20 cellular contexts compared by ENCODE assay signal in genomic region chr1:155392898-155393411, GRCh38.
DNase-seq lines count a peak whose midpoint lies in the region; ATAC-seq, FAIRE-seq and TF ChIP-seq lines count a peak whose summit lies in the region.
"Had no signal": no experiment of that assay in that cellular context is flagged by ENCODE, and none has a peak within 500 bp of the region (broad histone marks: within the 10 kb centered on the region; RNA-seq: fewer than 3 reads in every experiment).

No MANE protein-coding gene starts in this region.

- BruUV-seq in GM12878 (replicated peaks; lab: Mats Ljungman, UMichigan): no TSS peak

- 97% methylated on average over 5 of the region's 5 CpGs for whole genome bisulfite sequencing in GM12878 (ENCODE audit: insufficient coverage, insufficient replicate concordance, low lambda C conversion rate, missing lambda C conversion rate)

- H3K9me3 Mint-ChIP-seq in activated CD8-positive, alpha-beta T cell treated with anti-CD3 and anti-CD28 coated beads, Interleukin-2, amount 10 ng/mL, durations not matched to agents 7 days and 5 days (ENCODE audit: insufficient read depth): no peaks in the 10 kb centered on the region
- H3K9me3 Mint-ChIP-seq in CD14-positive monocyte: peaks cover 0 to 6% (median 1%) of the 10 kb centered on the region in 7 donors
- H3K9me3 Mint-ChIP-seq: activated naive CD4-positive, alpha-beta T cell treated with anti-CD3 and anti-CD28 coated beads for 36 hours had no signal

- SMC1A ChIA-PET in GM12878 (lab: Charles Lee; ENCODE audit: uncharacterized antibody, unreplicated experiment): no interaction called here

- no peak for ATAC-seq in GM12878
- peak; percentile 61 for ATAC-seq in Right ventricle myocardium superior (ENCODE audit: poor library complexity)
- no peak for ATAC-seq in activated CD8-positive, alpha-beta T cell treated with anti-CD3 and anti-CD28 coated beads, Interleukin-2, amount 10 ng/mL, durations not matched to agents 7 days and 5 days
- no peak for ATAC-seq in GM21723 (IDR thresholded peaks at IDR 0.05; ENCODE audit: unreplicated experiment)
- no peak for ATAC-seq in GM18909 (IDR thresholded peaks at IDR 0.05; ENCODE audit: poor library complexity, unreplicated experiment)
- ATAC-seq: foreskin keratinocyte had no signal

- H3K79me2 ChIP-seq in GM12878 (ENCODE audit: control insufficient read depth, insufficient read depth, low read length): no peaks in the 10 kb centered on the region

- RAD21 ChIA-PET in GM12878 (lab: Charles Lee; ENCODE audit: unreplicated experiment): no interaction called here

- no peak overlapping the region for H2AFZ ChIP-seq in GM12878 (ENCODE audit: control insufficient read depth, low read depth, low read length)

- peaks cover 0 to 15% of the 10 kb centered on the region in 2 experiments; a peak in 3 of 4 replicates for H3K36me3 ChIP-seq in GM12878 (ENCODE audit: control insufficient read depth in 2 of 2, insufficient read depth in 2 of 2, low read length in 1 of 2)

- no peak overlapping the region for H3K27ac ChIP-seq in GM12878 (ENCODE audit: control insufficient read depth, insufficient read depth)
- H3K27ac ChIP-seq: coronary artery, foreskin keratinocyte, transverse colon had no signal

- TF ChIP-seq POLR2A in GM12878 (IDR thresholded peaks at IDR 0.05; ENCODE audit: low read depth, low read length): no peak

- FAIRE-seq in GM12878 (lab: Jason Lieb, UNC): peak; percentile 54
- FAIRE-seq: TTC549 had no signal

- no peaks in the 10 kb centered on the region for H3K4me1 Mint-ChIP-seq in activated CD8-positive, alpha-beta T cell treated with anti-CD3 and anti-CD28 coated beads, Interleukin-2, amount 10 ng/mL, durations not matched to agents 7 days and 5 days (ENCODE audit: low read depth)
- H3K4me1 Mint-ChIP-seq in CD14-positive monocyte: no peaks in the 10 kb centered on the region
- H3K4me1 Mint-ChIP-seq: nephron had no signal

- intact Hi-C loops in GM12878 (cut with micrococcal nuclease; ENCODE audit: unreplicated experiment) (no loop called here), Right ventricle myocardium superior (cut with DNase I) (no loop called here), CD14-positive monocyte (cut with micrococcal nuclease) (no loop called here)

- H3K27ac Mint-ChIP-seq in activated CD8-positive, alpha-beta T cell treated with anti-CD3 and anti-CD28 coated beads, Interleukin-2, amount 10 ng/mL, durations not matched to agents 7 days and 5 days: no peak overlapping the region
- no peak overlapping the region for H3K27ac Mint-ChIP-seq in CD14-positive monocyte
- H3K27ac Mint-ChIP-seq: activated naive CD4-positive, alpha-beta T cell treated with anti-CD3 and anti-CD28 coated beads for 36 hours had no signal

- POLR2A ChIA-PET in GM12878 (lab: Charles Lee): no interaction called here
- POLR2A ChIA-PET in activated CD8-positive, alpha-beta T cell treated with anti-CD3 and anti-CD28 coated beads, Interleukin-2, amount 10 ng/mL, durations not matched to agents 7 days and 5 days (lab: Charles Lee): interaction anchor here (0.6 kb wide), 1 partner anchor 8 kb away, joined by 3 read pairs; no protein-coding TSS in a partner anchor

- TF ChIP-seq CTCF in GM12878 (IDR thresholded peaks at IDR 0.05 in 2 of 3, conservative IDR thresholded peaks at IDR 0.05 in 1 of 3; ENCODE audit: control insufficient read depth in 2 of 3, extremely low read depth in 1 of 3, insufficient read depth in 1 of 3, low read depth in 3 of 3, low read length in 3 of 3) (no peak), CD14-positive monocyte (IDR thresholded peaks at IDR 0.05) (no peak)

- CTCF ChIA-PET in GM12878 (lab: Yijun Ruan, JAX): interaction anchor here (0.6 kb wide), 1 partner anchor 127 kb away, joined by 3 read pairs; no protein-coding TSS in a partner anchor
- CTCF ChIA-PET in activated CD8-positive, alpha-beta T cell treated with anti-CD3 and anti-CD28 coated beads, Interleukin-2, amount 10 ng/mL, durations not matched to agents 7 days and 5 days (lab: Charles Lee): interaction anchor here (1.6 kb wide), 1 partner anchor 674 kb away, joined by 3 read pairs; no protein-coding TSS in a partner anchor

- H3K9ac ChIP-seq in GM12878 (ENCODE audit: control insufficient read depth, insufficient read depth, low read length): no peak overlapping the region

- H3K36me3 Mint-ChIP-seq in activated CD8-positive, alpha-beta T cell treated with anti-CD3 and anti-CD28 coated beads, Interleukin-2, amount 10 ng/mL, durations not matched to agents 7 days and 5 days (ENCODE audit: low read depth): peaks cover 36% of the 10 kb centered on the region
- peaks cover 58 to 80% of the 10 kb centered on the region in 2 donors for H3K36me3 Mint-ChIP-seq in CD14-positive monocyte

- no peaks in the 10 kb centered on the region for H3K27me3 Mint-ChIP-seq in activated CD8-positive, alpha-beta T cell treated with anti-CD3 and anti-CD28 coated beads, Interleukin-2, amount 10 ng/mL, durations not matched to agents 7 days and 5 days (ENCODE audit: low read depth)
- H3K27me3 Mint-ChIP-seq in CD14-positive monocyte (ENCODE audit: low read depth in 3 of 3): peaks cover 0 to 2% (median 0%) of the 10 kb centered on the region in 3 donors

- no peaks in the 10 kb centered on the region for H4K20me1 ChIP-seq in GM12878 (ENCODE audit: control insufficient read depth, insufficient read depth)

- no peak for TF ChIP-seq RAD21 in GM12878 (IDR thresholded peaks at IDR 0.05; ENCODE audit: insufficient read depth, low read depth, low read length)

- H3K4me3 Mint-ChIP-seq in activated CD8-positive, alpha-beta T cell treated with anti-CD3 and anti-CD28 coated beads, Interleukin-2, amount 10 ng/mL, durations not matched to agents 7 days and 5 days: no peak overlapping the region
- no peak overlapping the region for H3K4me3 Mint-ChIP-seq in CD14-positive monocyte
- H3K4me3 Mint-ChIP-seq: activated naive CD4-positive, alpha-beta T cell treated with anti-CD3 and anti-CD28 coated beads for 36 hours; nephron had no signal

- H3K4me2 ChIP-seq in GM12878 (ENCODE audit: control insufficient read depth, insufficient read depth): no peak overlapping the region

- no peaks in the 10 kb centered on the region for H3K4me1 ChIP-seq in GM12878 (ENCODE audit: control insufficient read depth, insufficient read depth, low read length)

- TF ChIP-seq EP300 in GM12878 (IDR thresholded peaks at IDR 0.05; ENCODE audit: borderline replicate concordance in 1 of 2, control insufficient read depth in 1 of 2, low read depth in 2 of 2, low read length in 2 of 2): no peak

- in situ Hi-C loops in GM12878 (cut with MboI): no loop called here

- no peaks in the 10 kb centered on the region for H3K27me3 ChIP-seq in GM12878 (replicated peaks in 1 of 2; ENCODE audit: control insufficient read depth in 2 of 2, insufficient read depth in 2 of 2, low read length in 1 of 2)
- H3K27me3 ChIP-seq: foreskin keratinocyte, transverse colon had no signal

- H3K9me3 ChIP-seq in GM12878 (replicated peaks; ENCODE audit: control insufficient read depth, insufficient read depth, low read length): no peaks in the 10 kb centered on the region
- H3K9me3 ChIP-seq: transverse colon had no signal

- H3K4me3 ChIP-seq in GM12878: no peak overlapping the region
- H3K4me3 ChIP-seq: coronary artery, transverse colon had no signal

- DNase-seq in COLO829 (ENCODE audit: low spot score) (peak; percentile 64), GM12878 (ENCODE audit: low read depth, low spot score) (no peak), Right ventricle myocardium superior (peak; percentile 54), non-pigmented ciliary epithelial cell (ENCODE audit: low read depth) (peak; percentile 5), CD14-positive monocyte (ENCODE audit: low spot score) (no peak)
- DNase-seq in activated CD8-positive, alpha-beta T cell treated with anti-CD3 and anti-CD28 coated beads, Interleukin-2, amount 10 ng/mL, durations not matched to agents 7 days and 5 days: no peak
- DNase-seq: ACHN; activated naive CD4-positive, alpha-beta T cell treated with anti-CD3 and anti-CD28 coated beads for 36 hours; DMS 273 treated with DMSO at 0.1 percent for 48 hours; foreskin keratinocyte; islet precursor cell; NCI-H1105 treated with DMSO at 0.1 percent for 48 hours; NCI-H748 treated with DMSO at 0.1 percent for 48 hours; SHP77 treated with DMSO at 0.1 percent for 48 hours; transverse colon had no signal

TF ChIP-seq in GM12878, 131 proteins besides CTCF, POLR2A, EP300 and RAD21 (continues in another document):
- TF ChIP-seq SPI1 (IDR thresholded peaks at IDR 0.05; ENCODE audit: borderline replicate concordance, insufficient read depth, low read depth, low read length) (no peak), RELB (IDR thresholded peaks at IDR 0.05; ENCODE audit: low read depth) (no peak), CREM (IDR thresholded peaks at IDR 0.05; ENCODE audit: low read depth) (no peak), ZZZ3 (IDR thresholded peaks at IDR 0.05; ENCODE audit: control insufficient read depth, insufficient read length, low read depth) (no peak), PAX5 (IDR thresholded peaks at IDR 0.05; ENCODE audit: borderline replicate concordance, low read depth, low read length) (no peak), SMAD1 (IDR thresholded peaks at IDR 0.05; ENCODE audit: low read depth, partially characterized antibody) (no peak), HDAC6 (IDR thresholded peaks at IDR 0.05; ENCODE audit: unreplicated experiment) (no peak), POLR2AphosphoS2 (IDR thresholded peaks at IDR 0.05; ENCODE audit: low read depth, low read length) (no peak)

Comparison
In these comparisons a context has a peak if more than half of its experiments do, and no peak if none do; other contexts are left out.
1. DNase-seq: peak in COLO829 (single experiment), Right ventricle myocardium superior (single experiment) and non-pigmented ciliary epithelial cell (single experiment); none in GM12878 (single experiment), activated CD8-positive, alpha-beta T cell treated with anti-CD3 and anti-CD28 coated beads, Interleukin-2, amount 10 ng/mL, durations not matched to agents 7 days and 5 days (single experiment) and CD14-positive monocyte (single experiment).